In genomic region chr16:81127051-81127450, GRCh38 we compare ENCODE assay signal across 1 cellular context.
TF ChIP-seq lines count a peak whose summit lies in the region.

No MANE protein-coding gene starts in this region.

TF ChIP-seq in WTC11, 78 proteins besides CTCF, POLR2A, EP300 and RAD21 (continued from another document):
- TF ChIP-seq AFF4 (CRISPR knock-in tag; IDR thresholded peaks at IDR 0.05; ENCODE audit: borderline replicate concordance), result no peak
- no peak for TF ChIP-seq CREM (CRISPR knock-in tag; IDR thresholded peaks at IDR 0.05)
- TF ChIP-seq ATF1 (CRISPR knock-in tag; IDR thresholded peaks at IDR 0.05), result no peak
- TF ChIP-seq IRF2 (CRISPR knock-in tag; IDR thresholded peaks at IDR 0.05; ENCODE audit: borderline replicate concordance, low read depth), result no peak
- TF ChIP-seq FOXP4 (CRISPR knock-in tag; IDR thresholded peaks at IDR 0.05), result no peak
- no peak for TF ChIP-seq RORB (CRISPR knock-in tag; IDR thresholded peaks at IDR 0.05)
- no peak for TF ChIP-seq CBFB (CRISPR knock-in tag; IDR thresholded peaks at IDR 0.05; ENCODE audit: low read depth)
- no peak for TF ChIP-seq ZNF532 (CRISPR knock-in tag; IDR thresholded peaks at IDR 0.05; ENCODE audit: borderline replicate concordance)
- TF ChIP-seq ELF4 (CRISPR knock-in tag; IDR thresholded peaks at IDR 0.05; ENCODE audit: low read depth), result no peak
- TF ChIP-seq ZNF232 (CRISPR knock-in tag; IDR thresholded peaks at IDR 0.05), result no peak
- no peak for TF ChIP-seq ARID4B (CRISPR knock-in tag; IDR thresholded peaks at IDR 0.05; ENCODE audit: borderline replicate concordance)
- no peak for TF ChIP-seq ZNF512 (CRISPR knock-in tag; IDR thresholded peaks at IDR 0.05; ENCODE audit: borderline replicate concordance)
- no peak for TF ChIP-seq SOX15 (CRISPR knock-in tag; IDR thresholded peaks at IDR 0.05)
- TF ChIP-seq ZNF425 (CRISPR knock-in tag; conservative IDR thresholded peaks at IDR 0.05), result no peak
- no peak for TF ChIP-seq EMX1 (CRISPR knock-in tag; IDR thresholded peaks at IDR 0.05)
TF ChIP-seq in WTC11: peak in this region for 0.
